Comparison of ENCODE assay signal across 11 cellular contexts in the genomic region with DNA sequence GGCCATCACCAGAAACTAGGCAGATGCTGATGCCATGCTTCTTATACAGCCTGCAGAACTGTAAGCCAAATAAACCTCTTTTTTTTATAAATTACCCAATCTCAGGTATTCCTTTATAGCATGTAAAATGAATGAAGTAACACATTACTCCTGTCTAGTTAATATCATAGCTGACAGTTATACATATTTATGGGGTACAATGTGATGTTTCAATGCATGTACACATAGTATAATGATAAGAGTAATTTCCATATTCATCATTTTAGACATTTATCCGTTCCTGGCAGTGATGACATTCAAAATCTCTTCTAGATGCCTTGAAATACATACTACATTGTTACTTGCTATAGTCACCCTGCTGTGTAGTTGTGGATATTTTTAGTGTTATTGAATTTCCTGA.
"Had no signal": no experiment of that assay in that cellular context is flagged by ENCODE, and none has a peak within 500 bp of the region (broad histone marks: within the 10 kb centered on the region; RNA-seq: fewer than 3 reads in every experiment).

No MANE protein-coding gene starts in this region.

- H3K4me3 Mint-ChIP-seq: GM23338, H9, HFFc6 had no signal

- H3K9ac ChIP-seq: GM23248 had no signal

- H3K4me2 ChIP-seq: GM23338 had no signal

- H3K4me1 ChIP-seq: HAP-1 had no signal

- H3K9me3 ChIP-seq: HAP-1 had no signal

- H3K27ac ChIP-seq: GM23248 had no signal

- DNase-seq: GM23248, GOT3, H7, H9, HCEC 1CT, HFFc6 had no signal

- H3K4me3 ChIP-seq: GM23248, GM23338, HAP-1 had no signal

- H3K36me3 ChIP-seq: HAP-1 had no signal

- ATAC-seq: GM23338, HCT116 had no signal

- H3K4me1 Mint-ChIP-seq: GM23338, H9 had no signal

- H3K27ac Mint-ChIP-seq: GM23338, H9, HFFc6 had no signal

- FAIRE-seq: H1, H54 had no signal

- H2AFZ ChIP-seq: GM23248, GM23338 had no signal
